In genomic region chr12:120230326-120230973, GRCh38 we compare ENCODE assay signal across 8 cellular contexts. TPM values are rescaled to one million over a fixed set of nuclear protein-coding genes. Genes with fewer than 3 reads are reported as not detected.
DNase-seq lines count a peak whose midpoint lies in the region; ATAC-seq and TF ChIP-seq lines count a peak whose summit lies in the region.

No MANE protein-coding gene starts in this region.

- POLR2A ChIA-PET in IMR-90 (lab: Charles Lee; ENCODE audit: unreplicated experiment): interaction anchor here (1.0 to 4.3 kb wide), 6 partner anchors 17 to 62 kb away, joined by 5 to 39 read pairs (median 13); partner anchors contain the start of genes PXN, RNU4-1, RNU4-2 and RPLP0

- no CpG with 5 or more reads among the region's 9 CpGs for WGBS in IMR-90 (ENCODE audit: extremely low coverage in 2 of 2, insufficient read length in 1 of 2), 2 experiments

- H3K9me3 ChIP-seq in IMR-90 (ENCODE audit: control insufficient read depth, insufficient read depth, low read length): no peaks in the 10 kb centered on the region
- H3K9me3 ChIP-seq in adipocyte (ENCODE audit: control insufficient read depth, low read length): no peaks in the 10 kb centered on the region
- H3K9me3 ChIP-seq in right atrium auricular region: no peaks in the 10 kb centered on the region
- no peaks in the 10 kb centered on the region for H3K9me3 ChIP-seq in gastrocnemius medialis

- H3K18ac ChIP-seq in IMR-90 (ENCODE audit: low read depth, low read length): peak overlapping the region; percentile 94

- peak overlapping the region; percentile 98 for H2BK5ac ChIP-seq in IMR-90 (ENCODE audit: low read depth, low read length, poor library complexity, severe bottlenecking)

- peak overlapping the region; percentile 99 for H2BK15ac ChIP-seq in IMR-90 (ENCODE audit: low read depth, low read length)

- peaks cover 27% of the 10 kb centered on the region for H3K9me1 ChIP-seq in IMR-90 (ENCODE audit: insufficient read depth, low read length)

- intact Hi-C loops in IMR-90 (cut with micrococcal nuclease): loop anchor here (2.0 kb wide), 1 partner anchor 26 kb away; no protein-coding TSS in a partner anchor
- intact Hi-C loops in gastrocnemius medialis (cut with DNase I; ENCODE audit: low total_unique reads): loop anchor here (1.0 kb wide), 1 partner anchor 61 kb away; the partner anchor contains the start of gene RNU4-2

- peak overlapping the region; percentile 96 to 97 for H4K8ac ChIP-seq in IMR-90 (ENCODE audit: low read depth in 2 of 2, low read length in 2 of 2)

- peak overlapping the region; percentile 100 for H4K91ac ChIP-seq in IMR-90 (ENCODE audit: insufficient read depth, low read depth, low read length)

- peak overlapping the region; percentile 66 for H3K4me2 ChIP-seq in IMR-90 (ENCODE audit: low read depth, low read length)

- TF ChIP-seq CTCF in C4-2B (conservative IDR thresholded peaks at IDR 0.05): no peak
- TF ChIP-seq CTCF in IMR-90 (conservative IDR thresholded peaks at IDR 0.05; ENCODE audit: low read depth, low read length): no peak
- TF ChIP-seq CTCF in right atrium auricular region (IDR thresholded peaks at IDR 0.05): no peak
- no peak for TF ChIP-seq CTCF in gastrocnemius medialis (IDR thresholded peaks at IDR 0.05 in 4 of 5, conservative IDR thresholded peaks at IDR 0.05 in 1 of 5)

- H3K27ac ChIP-seq in C4-2B (peak overlapping the region; percentile 78), IMR-90 (ENCODE audit: insufficient read depth, low read length) (peak overlapping the region; percentile 93), right atrium auricular region (peak overlapping the region; percentile 91 to 99), gastrocnemius medialis (peak overlapping the region; percentile 97 to 99 (median 98))

- DNase-seq in IMR-90 (peak; percentile 98), adipocyte (ENCODE audit: low read depth) (peak; percentile 96), right atrium auricular region (ENCODE audit: low spot score) (peak; percentile 87), gastrocnemius medialis (peak; percentile 92 to 97)
- no peak for DNase-seq in stimulated activated naive CD4-positive, alpha-beta T cell (lab: John Stamatoyannopoulos, UW)

- H3K4me1 ChIP-seq in IMR-90 (ENCODE audit: control insufficient read depth, insufficient read depth, low read length): peaks cover 61% of the 10 kb centered on the region
- H3K4me1 ChIP-seq in adipocyte (ENCODE audit: control insufficient read depth, insufficient read depth, low read length): peaks cover 86% of the 10 kb centered on the region
- H3K4me1 ChIP-seq in right atrium auricular region: peaks cover 4 to 100% of the 10 kb centered on the region in 2 donors
- H3K4me1 ChIP-seq in gastrocnemius medialis: peaks cover 93 to 94% of the 10 kb centered on the region in 2 donors

- peak overlapping the region; percentile 100 for H2AK5ac ChIP-seq in IMR-90 (ENCODE audit: low read depth, low read length)

- peak overlapping the region; percentile 47 for H2AFZ ChIP-seq in IMR-90 (replicated peaks; ENCODE audit: low read length, poor library complexity)

- dilution Hi-C loops in IMR-90 (cut with HindIII; ENCODE audit: low sequenced_read_pairs, unreplicated experiment): no loop called here

- H3K4me3 ChIP-seq in IMR-90 (ENCODE audit: insufficient read depth, low read depth, low read length) (no peak overlapping the region), adipocyte (ENCODE audit: low read length) (peak overlapping the region; percentile 63), right atrium auricular region (peak overlapping the region in 1 of 2 donors; percentile 15), gastrocnemius medialis (peak overlapping the region; percentile 25 to 29 (median 26))

- H2BK20ac ChIP-seq in IMR-90 (ENCODE audit: low read depth, low read length): peak overlapping the region; percentile 99

- ATAC-seq in IMR-90 (ENCODE audit: low read depth) (peak; percentile 65), gastrocnemius medialis (peak; percentile 63 to 72), HG03280 (IDR thresholded peaks at IDR 0.05; ENCODE audit: unreplicated experiment) (no peak), GM21529 (IDR thresholded peaks at IDR 0.05; ENCODE audit: unreplicated experiment) (no peak)

- peak overlapping the region; percentile 100 for H3K23ac ChIP-seq in IMR-90 (ENCODE audit: low read depth, low read length)

- peak overlapping the region; percentile 100 for H2BK120ac ChIP-seq in IMR-90 (ENCODE audit: low read depth, low read length)

- H3K56ac ChIP-seq in IMR-90 (ENCODE audit: extremely low read depth, insufficient read depth, low read length): peak overlapping the region; percentile 99

- peak overlapping the region; percentile 100 for H3K4ac ChIP-seq in IMR-90 (ENCODE audit: low read depth, low read length)

- H3K14ac ChIP-seq in IMR-90 (replicated peaks; ENCODE audit: low read depth, low read length): peak overlapping the region; percentile 100

- H3K27me3 ChIP-seq in IMR-90 (ENCODE audit: control insufficient read depth, insufficient read depth, low read length) (no peaks in the 10 kb centered on the region), adipocyte (replicated peaks; ENCODE audit: control insufficient read depth, insufficient read depth, low read length) (no peaks in the 10 kb centered on the region), right atrium auricular region (no peaks in the 10 kb centered on the region), gastrocnemius medialis (no peaks in the 10 kb centered on the region)

- CTCF ChIA-PET in IMR-90 (lab: Yijun Ruan, JAX): interaction anchor here (1.0 to 7.8 kb wide), 4 partner anchors 14 to 72 kb away, joined by 3 to 116 read pairs (median 4); partner anchors contain the start of genes PXN and SIRT4

- peaks cover 29% of the 10 kb centered on the region for H4K20me1 ChIP-seq in IMR-90 (ENCODE audit: insufficient read depth, low read length)

- TF ChIP-seq POLR2A in IMR-90 (IDR thresholded peaks at IDR 0.05; ENCODE audit: low read depth, low read length): peak; percentile 76
- TF ChIP-seq POLR2A in gastrocnemius medialis (IDR thresholded peaks at IDR 0.05): peak; percentile 41 to 57

- in situ Hi-C loops in IMR-90 (cut with MboI; ENCODE audit: low sequenced_read_pairs) (no loop called here), gastrocnemius medialis (cut with MboI; ENCODE audit: low sequenced_read_pairs in 4 of 4) (no loop called here)

- TF ChIP-seq RAD21 in IMR-90 (IDR thresholded peaks at IDR 0.05; ENCODE audit: low read length): no peak

- peaks cover 5 to 77% of the 10 kb centered on the region in 2 experiments; a peak in 3 of 4 replicates for H3K79me1 ChIP-seq in IMR-90 (ENCODE audit: low read depth in 1 of 2, low read length in 2 of 2)

- peaks cover 5% of the 10 kb centered on the region for H3K36me3 ChIP-seq in IMR-90 (ENCODE audit: control insufficient read depth, insufficient read depth, low read length)
- H3K36me3 ChIP-seq in adipocyte (ENCODE audit: control insufficient read depth, insufficient read depth, low read length, severe bottlenecking): peaks cover 12% of the 10 kb centered on the region
- H3K36me3 ChIP-seq in right atrium auricular region: peaks cover 11% of the 10 kb centered on the region
- no peaks in the 10 kb centered on the region for H3K36me3 ChIP-seq in gastrocnemius medialis

- BruUV-seq in IMR-90 (replicated peaks; lab: Mats Ljungman, UMichigan): no TSS peak

- H4K5ac ChIP-seq in IMR-90 (ENCODE audit: low read depth, low read length): peak overlapping the region; percentile 95

- H2AK9ac ChIP-seq in IMR-90 (replicated peaks; ENCODE audit: low read depth, low read length, poor library complexity): peak overlapping the region; percentile 97

- H3K9ac ChIP-seq in IMR-90 (ENCODE audit: low read depth, low read length) (peak overlapping the region; percentile 76), adipocyte (ENCODE audit: low read length) (peak overlapping the region; percentile 90)

TF ChIP-seq in IMR-90, 13 proteins besides CTCF, POLR2A, EP300 and RAD21 (continues in another document):
- TF ChIP-seq MXI1 (IDR thresholded peaks at IDR 0.05; ENCODE audit: borderline replicate concordance, low read depth, low read length): no peak; the same call in 1 of the 2 replicates
- no peak for TF ChIP-seq CEBPB (IDR thresholded peaks at IDR 0.05; ENCODE audit: low read depth, low read length)
- no peak for TF ChIP-seq ELK1 (IDR thresholded peaks at IDR 0.05; ENCODE audit: borderline replicate concordance, low read depth, low read length)
- TF ChIP-seq RFX5 (IDR thresholded peaks at IDR 0.05; ENCODE audit: low read depth, low read length): no peak
- TF ChIP-seq FOS (IDR thresholded peaks at IDR 0.05; ENCODE audit: low read depth, low read length): peak; percentile 76
- TF ChIP-seq MAZ (IDR thresholded peaks at IDR 0.05; ENCODE audit: borderline replicate concordance, low read depth, low read length): peak; percentile 57; the same call in 1 of the 2 replicates
- TF ChIP-seq NFE2L2 (IDR thresholded peaks at IDR 0.05; ENCODE audit: low read depth, low read length): peak; percentile 5; the same call in 1 of the 2 replicates

RNA-seq across cellular contexts. Expression of gene RPLP0, which starts 29.5 kb away (rescaled TPM):
- 4,496 and 5,401 TPM in 2 replicates for total RNA-seq in IMR-90 (2012; rRNA removed)
- polyA plus RNA-seq in IMR-90 (2012; rRNA removed): 5,590 and 6,356 TPM in 2 replicates
- 2,244 and 4,987 TPM in 2 replicates for polyA plus RNA-seq in IMR-90 (2012; cell fraction: cytosol; rRNA removed)
- polyA plus RNA-seq in IMR-90 (2012; cell fraction: nucleus; rRNA removed; ENCODE audit: low replicate concordance): 1,556 and 2,037 TPM in 2 replicates
- total RNA-seq in right atrium auricular region: 1,000 to 10,000 TPM in 1 of 2 donors, 100 to 1,000 TPM in 1; 846 to 1,862 TPM
- total RNA-seq in gastrocnemius medialis: 1,000 to 10,000 TPM; 2,008 to 3,982 (median 3,189) TPM

RNA-seq across cellular contexts. Expression of gene PXN, which starts 35.1 kb away (rescaled TPM):
- 33.9 and 46.6 TPM in 2 replicates for total RNA-seq in IMR-90 (2012; rRNA removed)
- 134 and 139 TPM in 2 replicates for polyA plus RNA-seq in IMR-90 (2012; rRNA removed)
- polyA plus RNA-seq in IMR-90 (2012; cell fraction: cytosol; rRNA removed): 104 and 123 TPM in 2 replicates
- polyA plus RNA-seq in IMR-90 (2012; cell fraction: nucleus; rRNA removed; ENCODE audit: low replicate concordance): 210 and 333 TPM in 2 replicates
- total RNA-seq in right atrium auricular region: 10 to 100 TPM; 34.7 to 76.7 TPM
- 100 to 1,000 TPM in 1 of 4 donors, 10 to 100 TPM in 3; 48.8 to 102 (median 77.9) TPM for total RNA-seq in gastrocnemius medialis

RNA-seq across cellular contexts. Expression of gene GCN1, which starts 35.9 kb away (rescaled TPM):
- total RNA-seq in IMR-90 (2012; rRNA removed) (65.8 and 77.6 TPM in 2 replicates), right atrium auricular region (10 to 100 TPM; 28.3 to 36.0 TPM), gastrocnemius medialis (10 to 100 TPM; 58.2 to 99.7 (median 87.4) TPM)
- polyA plus RNA-seq in IMR-90 (2012; rRNA removed): 57.8 and 76.1 TPM in 2 replicates
- 28.3 and 50.4 TPM in 2 replicates for polyA plus RNA-seq in IMR-90 (2012; cell fraction: cytosol; rRNA removed)
- 74.2 and 147 TPM in 2 replicates for polyA plus RNA-seq in IMR-90 (2012; cell fraction: nucleus; rRNA removed; ENCODE audit: low replicate concordance)

Comparison
In these comparisons a context has a peak if more than half of its experiments do, and no peak if none do; other contexts are left out.
1. ATAC-seq: peak in IMR-90 (single experiment) and gastrocnemius medialis (2 of 2); none in HG03280 (single experiment) and GM21529 (single experiment).
2. DNase-seq: peak in IMR-90 (single experiment), adipocyte (single experiment), right atrium auricular region (single experiment) and gastrocnemius medialis (2 of 2); none in stimulated activated naive CD4-positive, alpha-beta T cell (0 of 6).
3. Peak in every context shown above with its lines, with median percentiles within 50 percentile points of each other: H3K27ac ChIP-seq.